Comparison of ENCODE assay signal across 1 cellular context in the genomic region with DNA sequence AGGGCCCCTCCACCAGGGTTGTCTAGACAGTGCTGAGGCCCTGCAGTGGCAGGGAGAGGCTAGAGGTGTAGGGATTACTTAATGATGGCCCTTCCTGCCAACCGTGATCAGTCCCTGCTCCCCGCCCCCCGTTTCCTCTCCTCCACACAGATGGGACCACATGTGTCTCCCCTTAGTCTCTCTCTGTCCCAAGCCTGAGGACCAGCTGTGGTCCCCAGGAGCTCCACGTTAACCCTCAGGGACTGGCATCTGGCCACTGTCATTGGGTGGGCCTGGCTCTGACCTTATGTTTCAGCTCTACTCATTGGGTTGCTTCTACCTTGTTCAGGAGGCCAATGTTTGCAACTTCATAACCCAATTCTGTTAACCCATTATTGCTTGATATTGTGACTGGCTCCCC.
TF ChIP-seq lines count a peak whose summit lies in the region.

No MANE protein-coding gene starts in this region.

TF ChIP-seq in HCT116, 20 proteins besides CTCF, POLR2A, EP300 and RAD21:
- TF ChIP-seq, protein P1, sequence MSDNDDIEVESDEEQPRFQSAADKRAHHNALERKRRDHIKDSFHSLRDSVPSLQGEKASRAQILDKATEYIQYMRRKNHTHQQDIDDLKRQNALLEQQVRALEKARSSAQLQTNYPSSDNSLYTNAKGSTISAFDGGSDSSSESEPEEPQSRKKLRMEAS (IDR thresholded peaks at IDR 0.05) = no peak
- TF ChIP-seq SP1 (IDR thresholded peaks at IDR 0.05; ENCODE audit: low read depth) (no peak), EZH2 (IDR thresholded peaks at IDR 0.05) (no peak), YY1 (IDR thresholded peaks at IDR 0.05; ENCODE audit: extremely low read depth, insufficient replicate concordance, low read depth, low read length) (no peak), ELF1 (IDR thresholded peaks at IDR 0.05; ENCODE audit: borderline replicate concordance, low read depth) (no peak), CBX3 (IDR thresholded peaks at IDR 0.05; ENCODE audit: low read depth) (no peak), SRF (IDR thresholded peaks at IDR 0.05; ENCODE audit: low read depth) (no peak), CEBPB (IDR thresholded peaks at IDR 0.05; ENCODE audit: low read depth) (no peak), SIN3A (IDR thresholded peaks at IDR 0.05; ENCODE audit: low read depth) (no peak), POLR2AphosphoS5 (IDR thresholded peaks at IDR 0.05; ENCODE audit: low read depth, low read length) (no peak), FOSL1 (IDR thresholded peaks at IDR 0.05; ENCODE audit: low read depth) (no peak), JUND (IDR thresholded peaks at IDR 0.05) (no peak), EGR1 (IDR thresholded peaks at IDR 0.05; ENCODE audit: low read depth) (no peak), TCF7L2 (IDR thresholded peaks at IDR 0.05; ENCODE audit: borderline replicate concordance, extremely low read depth, insufficient read depth, insufficient read length) (no peak), ZNF274 (IDR thresholded peaks at IDR 0.05; ENCODE audit: low read depth, low read length) (no peak), ZFX (IDR thresholded peaks at IDR 0.05) (no peak)
- TF ChIP-seq, protein P2, sequence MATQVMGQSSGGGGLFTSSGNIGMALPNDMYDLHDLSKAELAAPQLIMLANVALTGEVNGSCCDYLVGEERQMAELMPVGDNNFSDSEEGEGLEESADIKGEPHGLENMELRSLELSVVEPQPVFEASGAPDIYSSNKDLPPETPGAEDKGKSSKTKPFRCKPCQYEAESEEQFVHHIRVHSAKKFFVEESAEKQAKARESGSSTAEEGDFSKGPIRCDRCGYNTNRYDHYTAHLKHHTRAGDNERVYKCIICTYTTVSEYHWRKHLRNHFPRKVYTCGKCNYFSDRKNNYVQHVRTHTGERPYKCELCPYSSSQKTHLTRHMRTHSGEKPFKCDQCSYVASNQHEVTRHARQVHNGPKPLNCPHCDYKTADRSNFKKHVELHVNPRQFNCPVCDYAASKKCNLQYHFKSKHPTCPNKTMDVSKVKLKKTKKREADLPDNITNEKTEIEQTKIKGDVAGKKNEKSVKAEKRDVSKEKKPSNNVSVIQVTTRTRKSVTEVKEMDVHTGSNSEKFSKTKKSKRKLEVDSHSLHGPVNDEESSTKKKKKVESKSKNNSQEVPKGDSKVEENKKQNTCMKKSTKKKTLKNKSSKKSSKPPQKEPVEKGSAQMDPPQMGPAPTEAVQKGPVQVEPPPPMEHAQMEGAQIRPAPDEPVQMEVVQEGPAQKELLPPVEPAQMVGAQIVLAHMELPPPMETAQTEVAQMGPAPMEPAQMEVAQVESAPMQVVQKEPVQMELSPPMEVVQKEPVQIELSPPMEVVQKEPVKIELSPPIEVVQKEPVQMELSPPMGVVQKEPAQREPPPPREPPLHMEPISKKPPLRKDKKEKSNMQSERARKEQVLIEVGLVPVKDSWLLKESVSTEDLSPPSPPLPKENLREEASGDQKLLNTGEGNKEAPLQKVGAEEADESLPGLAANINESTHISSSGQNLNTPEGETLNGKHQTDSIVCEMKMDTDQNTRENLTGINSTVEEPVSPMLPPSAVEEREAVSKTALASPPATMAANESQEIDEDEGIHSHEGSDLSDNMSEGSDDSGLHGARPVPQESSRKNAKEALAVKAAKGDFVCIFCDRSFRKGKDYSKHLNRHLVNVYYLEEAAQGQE (IDR thresholded peaks at IDR 0.05; ENCODE audit: low read depth) = no peak
- TF ChIP-seq, protein P3, sequence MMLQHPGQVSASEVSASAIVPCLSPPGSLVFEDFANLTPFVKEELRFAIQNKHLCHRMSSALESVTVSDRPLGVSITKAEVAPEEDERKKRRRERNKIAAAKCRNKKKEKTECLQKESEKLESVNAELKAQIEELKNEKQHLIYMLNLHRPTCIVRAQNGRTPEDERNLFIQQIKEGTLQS (IDR thresholded peaks at IDR 0.05) = no peak
